ENCODE assay signal across 2 cellular contexts in the genomic region with DNA sequence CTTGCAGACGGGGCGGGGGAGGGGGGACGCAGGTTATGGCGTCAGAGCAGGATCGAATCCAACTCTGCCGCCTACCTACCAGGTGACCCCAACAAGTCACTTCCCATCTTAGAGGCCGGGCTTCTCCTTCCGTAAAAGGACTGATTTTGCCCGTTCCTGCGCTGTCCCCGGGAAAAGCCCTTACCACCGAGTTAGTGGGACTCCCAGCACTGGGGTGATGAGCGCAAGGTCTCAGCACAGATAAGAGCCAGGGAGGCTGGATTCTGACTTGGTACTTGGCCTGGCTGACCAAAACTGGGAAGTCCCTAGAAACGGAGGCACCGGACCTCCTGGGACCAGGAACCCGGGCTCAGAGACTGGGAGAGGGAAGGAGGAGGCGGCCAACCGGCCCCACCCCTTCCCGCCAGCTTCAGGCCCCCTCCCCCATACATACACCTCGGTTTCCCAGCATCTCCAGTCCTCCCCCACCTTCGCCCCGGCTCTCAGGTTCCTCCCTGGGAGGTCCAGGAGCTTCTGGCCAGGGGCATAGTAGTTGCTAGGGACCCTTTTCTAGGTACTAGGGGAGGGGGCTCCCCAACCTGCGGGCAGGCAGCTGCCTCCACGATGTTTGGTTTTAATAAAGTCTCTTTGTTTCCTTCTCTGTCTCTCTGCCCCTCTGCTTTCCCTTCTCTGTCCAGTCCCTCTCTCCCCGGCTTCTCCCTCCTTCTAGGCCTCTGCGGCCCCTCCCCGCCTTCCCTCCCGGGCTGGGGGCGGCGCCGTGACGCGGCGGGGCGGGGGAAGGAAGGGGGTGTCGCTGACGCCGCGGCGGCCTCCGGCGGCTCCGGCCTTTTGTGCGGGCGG.
TF ChIP-seq lines count a peak whose summit lies in the region.

A gene (plus strand): TSS at position 826 of the 840 bp plus-strand sequence. CDS start 156 bp downstream, outside the sequence.

TF ChIP-seq in HEK293, 187 proteins besides CTCF, POLR2A, EP300 and RAD21 (continues in another document):
- TF ChIP-seq, protein P1, sequence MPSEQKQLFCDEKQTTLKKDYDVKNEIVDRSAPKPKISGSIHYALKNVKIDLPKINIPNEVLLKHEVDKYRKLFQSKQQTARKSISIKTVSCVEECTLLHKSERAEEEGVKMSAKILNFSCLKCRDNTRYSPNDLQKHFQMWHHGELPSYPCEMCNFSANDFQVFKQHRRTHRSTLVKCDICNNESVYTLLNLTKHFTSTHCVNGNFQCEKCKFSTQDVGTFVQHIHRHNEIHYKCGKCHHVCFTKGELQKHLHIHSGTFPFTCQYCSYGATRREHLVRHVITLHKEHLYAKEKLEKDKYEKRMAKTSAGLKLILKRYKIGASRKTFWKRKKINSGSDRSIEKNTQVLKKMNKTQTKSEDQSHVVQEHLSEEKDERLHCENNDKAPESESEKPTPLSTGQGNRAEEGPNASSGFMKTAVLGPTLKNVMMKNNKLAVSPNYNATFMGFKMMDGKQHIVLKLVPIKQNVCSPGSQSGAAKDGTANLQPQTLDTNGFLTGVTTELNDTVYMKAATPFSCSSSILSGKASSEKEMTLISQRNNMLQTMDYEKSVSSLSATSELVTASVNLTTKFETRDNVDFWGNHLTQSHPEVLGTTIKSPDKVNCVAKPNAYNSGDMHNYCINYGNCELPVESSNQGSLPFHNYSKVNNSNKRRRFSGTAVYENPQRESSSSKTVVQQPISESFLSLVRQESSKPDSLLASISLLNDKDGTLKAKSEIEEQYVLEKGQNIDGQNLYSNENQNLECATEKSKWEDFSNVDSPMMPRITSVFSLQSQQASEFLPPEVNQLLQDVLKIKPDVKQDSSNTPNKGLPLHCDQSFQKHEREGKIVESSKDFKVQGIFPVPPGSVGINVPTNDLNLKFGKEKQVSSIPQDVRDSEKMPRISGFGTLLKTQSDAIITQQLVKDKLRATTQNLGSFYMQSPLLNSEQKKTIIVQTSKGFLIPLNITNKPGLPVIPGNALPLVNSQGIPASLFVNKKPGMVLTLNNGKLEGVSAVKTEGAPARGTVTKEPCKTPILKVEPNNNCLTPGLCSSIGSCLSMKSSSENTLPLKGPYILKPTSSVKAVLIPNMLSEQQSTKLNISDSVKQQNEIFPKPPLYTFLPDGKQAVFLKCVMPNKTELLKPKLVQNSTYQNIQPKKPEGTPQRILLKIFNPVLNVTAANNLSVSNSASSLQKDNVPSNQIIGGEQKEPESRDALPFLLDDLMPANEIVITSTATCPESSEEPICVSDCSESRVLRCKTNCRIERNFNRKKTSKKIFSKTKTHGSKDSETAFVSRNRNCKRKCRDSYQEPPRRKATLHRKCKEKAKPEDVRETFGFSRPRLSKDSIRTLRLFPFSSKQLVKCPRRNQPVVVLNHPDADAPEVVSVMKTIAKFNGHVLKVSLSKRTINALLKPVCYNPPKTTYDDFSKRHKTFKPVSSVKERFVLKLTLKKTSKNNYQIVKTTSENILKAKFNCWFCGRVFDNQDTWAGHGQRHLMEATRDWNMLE (tag by site-specific recombination; conservative IDR thresholded peaks at IDR 0.05; ENCODE audit: low read depth) = 0 out of 2 replicates have a peak, but pooled peaks have one; percentile 38
- TF ChIP-seq ZNF48 (tag by site-specific recombination; IDR thresholded peaks at IDR 0.05) = no peak
- peak; percentile 90 for TF ChIP-seq ZBTB20 (tag by site-specific recombination; IDR thresholded peaks at IDR 0.05)
- peak; percentile 60 for TF ChIP-seq YY1 (tag by site-specific recombination; IDR thresholded peaks at IDR 0.05)
- peak; percentile 78 for TF ChIP-seq ZNF629 (tag by site-specific recombination; IDR thresholded peaks at IDR 0.05)
- TF ChIP-seq, protein P2, sequence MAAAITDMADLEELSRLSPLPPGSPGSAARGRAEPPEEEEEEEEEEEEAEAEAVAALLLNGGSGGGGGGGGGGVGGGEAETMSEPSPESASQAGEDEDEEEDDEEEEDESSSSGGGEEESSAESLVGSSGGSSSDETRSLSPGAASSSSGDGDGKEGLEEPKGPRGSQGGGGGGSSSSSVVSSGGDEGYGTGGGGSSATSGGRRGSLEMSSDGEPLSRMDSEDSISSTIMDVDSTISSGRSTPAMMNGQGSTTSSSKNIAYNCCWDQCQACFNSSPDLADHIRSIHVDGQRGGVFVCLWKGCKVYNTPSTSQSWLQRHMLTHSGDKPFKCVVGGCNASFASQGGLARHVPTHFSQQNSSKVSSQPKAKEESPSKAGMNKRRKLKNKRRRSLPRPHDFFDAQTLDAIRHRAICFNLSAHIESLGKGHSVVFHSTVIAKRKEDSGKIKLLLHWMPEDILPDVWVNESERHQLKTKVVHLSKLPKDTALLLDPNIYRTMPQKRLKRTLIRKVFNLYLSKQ (tag by site-specific recombination; IDR thresholded peaks at IDR 0.05; ENCODE audit: borderline replicate concordance) = no peak
- TF ChIP-seq, protein P3, sequence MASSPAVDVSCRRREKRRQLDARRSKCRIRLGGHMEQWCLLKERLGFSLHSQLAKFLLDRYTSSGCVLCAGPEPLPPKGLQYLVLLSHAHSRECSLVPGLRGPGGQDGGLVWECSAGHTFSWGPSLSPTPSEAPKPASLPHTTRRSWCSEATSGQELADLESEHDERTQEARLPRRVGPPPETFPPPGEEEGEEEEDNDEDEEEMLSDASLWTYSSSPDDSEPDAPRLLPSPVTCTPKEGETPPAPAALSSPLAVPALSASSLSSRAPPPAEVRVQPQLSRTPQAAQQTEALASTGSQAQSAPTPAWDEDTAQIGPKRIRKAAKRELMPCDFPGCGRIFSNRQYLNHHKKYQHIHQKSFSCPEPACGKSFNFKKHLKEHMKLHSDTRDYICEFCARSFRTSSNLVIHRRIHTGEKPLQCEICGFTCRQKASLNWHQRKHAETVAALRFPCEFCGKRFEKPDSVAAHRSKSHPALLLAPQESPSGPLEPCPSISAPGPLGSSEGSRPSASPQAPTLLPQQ (tag by site-specific recombination; IDR thresholded peaks at IDR 0.05) = peak; percentile 91
- TF ChIP-seq, protein P4, sequence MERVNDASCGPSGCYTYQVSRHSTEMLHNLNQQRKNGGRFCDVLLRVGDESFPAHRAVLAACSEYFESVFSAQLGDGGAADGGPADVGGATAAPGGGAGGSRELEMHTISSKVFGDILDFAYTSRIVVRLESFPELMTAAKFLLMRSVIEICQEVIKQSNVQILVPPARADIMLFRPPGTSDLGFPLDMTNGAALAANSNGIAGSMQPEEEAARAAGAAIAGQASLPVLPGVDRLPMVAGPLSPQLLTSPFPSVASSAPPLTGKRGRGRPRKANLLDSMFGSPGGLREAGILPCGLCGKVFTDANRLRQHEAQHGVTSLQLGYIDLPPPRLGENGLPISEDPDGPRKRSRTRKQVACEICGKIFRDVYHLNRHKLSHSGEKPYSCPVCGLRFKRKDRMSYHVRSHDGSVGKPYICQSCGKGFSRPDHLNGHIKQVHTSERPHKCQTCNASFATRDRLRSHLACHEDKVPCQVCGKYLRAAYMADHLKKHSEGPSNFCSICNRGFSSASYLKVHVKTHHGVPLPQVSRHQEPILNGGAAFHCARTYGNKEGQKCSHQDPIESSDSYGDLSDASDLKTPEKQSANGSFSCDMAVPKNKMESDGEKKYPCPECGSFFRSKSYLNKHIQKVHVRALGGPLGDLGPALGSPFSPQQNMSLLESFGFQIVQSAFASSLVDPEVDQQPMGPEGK (tag by site-specific recombination; IDR thresholded peaks at IDR 0.05) = peak; percentile 93
- TF ChIP-seq ZBTB21 (tag by site-specific recombination; IDR thresholded peaks at IDR 0.05) = peak; percentile 89
- no peak for TF ChIP-seq ZNF660 (tag by site-specific recombination; IDR thresholded peaks at IDR 0.05)

TF ChIP-seq in GM12878, 131 proteins besides CTCF, POLR2A, EP300 and RAD21 (continued from another document and continues in another):
- TF ChIP-seq, protein P5, sequence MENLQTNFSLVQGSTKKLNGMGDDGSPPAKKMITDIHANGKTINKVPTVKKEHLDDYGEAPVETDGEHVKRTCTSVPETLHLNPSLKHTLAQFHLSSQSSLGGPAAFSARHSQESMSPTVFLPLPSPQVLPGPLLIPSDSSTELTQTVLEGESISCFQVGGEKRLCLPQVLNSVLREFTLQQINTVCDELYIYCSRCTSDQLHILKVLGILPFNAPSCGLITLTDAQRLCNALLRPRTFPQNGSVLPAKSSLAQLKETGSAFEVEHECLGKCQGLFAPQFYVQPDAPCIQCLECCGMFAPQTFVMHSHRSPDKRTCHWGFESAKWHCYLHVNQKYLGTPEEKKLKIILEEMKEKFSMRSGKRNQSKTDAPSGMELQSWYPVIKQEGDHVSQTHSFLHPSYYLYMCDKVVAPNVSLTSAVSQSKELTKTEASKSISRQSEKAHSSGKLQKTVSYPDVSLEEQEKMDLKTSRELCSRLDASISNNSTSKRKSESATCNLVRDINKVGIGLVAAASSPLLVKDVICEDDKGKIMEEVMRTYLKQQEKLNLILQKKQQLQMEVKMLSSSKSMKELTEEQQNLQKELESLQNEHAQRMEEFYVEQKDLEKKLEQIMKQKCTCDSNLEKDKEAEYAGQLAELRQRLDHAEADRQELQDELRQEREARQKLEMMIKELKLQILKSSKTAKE (IDR thresholded peaks at IDR 0.05; ENCODE audit: low read depth, poor library complexity, severe bottlenecking) = no peak
- no peak for TF ChIP-seq SRF (IDR thresholded peaks at IDR 0.05; ENCODE audit: low read depth in 2 of 2, low read length in 2 of 2)
- no peak for TF ChIP-seq TARDBP (IDR thresholded peaks at IDR 0.05; ENCODE audit: borderline replicate concordance)
- TF ChIP-seq, protein P6, sequence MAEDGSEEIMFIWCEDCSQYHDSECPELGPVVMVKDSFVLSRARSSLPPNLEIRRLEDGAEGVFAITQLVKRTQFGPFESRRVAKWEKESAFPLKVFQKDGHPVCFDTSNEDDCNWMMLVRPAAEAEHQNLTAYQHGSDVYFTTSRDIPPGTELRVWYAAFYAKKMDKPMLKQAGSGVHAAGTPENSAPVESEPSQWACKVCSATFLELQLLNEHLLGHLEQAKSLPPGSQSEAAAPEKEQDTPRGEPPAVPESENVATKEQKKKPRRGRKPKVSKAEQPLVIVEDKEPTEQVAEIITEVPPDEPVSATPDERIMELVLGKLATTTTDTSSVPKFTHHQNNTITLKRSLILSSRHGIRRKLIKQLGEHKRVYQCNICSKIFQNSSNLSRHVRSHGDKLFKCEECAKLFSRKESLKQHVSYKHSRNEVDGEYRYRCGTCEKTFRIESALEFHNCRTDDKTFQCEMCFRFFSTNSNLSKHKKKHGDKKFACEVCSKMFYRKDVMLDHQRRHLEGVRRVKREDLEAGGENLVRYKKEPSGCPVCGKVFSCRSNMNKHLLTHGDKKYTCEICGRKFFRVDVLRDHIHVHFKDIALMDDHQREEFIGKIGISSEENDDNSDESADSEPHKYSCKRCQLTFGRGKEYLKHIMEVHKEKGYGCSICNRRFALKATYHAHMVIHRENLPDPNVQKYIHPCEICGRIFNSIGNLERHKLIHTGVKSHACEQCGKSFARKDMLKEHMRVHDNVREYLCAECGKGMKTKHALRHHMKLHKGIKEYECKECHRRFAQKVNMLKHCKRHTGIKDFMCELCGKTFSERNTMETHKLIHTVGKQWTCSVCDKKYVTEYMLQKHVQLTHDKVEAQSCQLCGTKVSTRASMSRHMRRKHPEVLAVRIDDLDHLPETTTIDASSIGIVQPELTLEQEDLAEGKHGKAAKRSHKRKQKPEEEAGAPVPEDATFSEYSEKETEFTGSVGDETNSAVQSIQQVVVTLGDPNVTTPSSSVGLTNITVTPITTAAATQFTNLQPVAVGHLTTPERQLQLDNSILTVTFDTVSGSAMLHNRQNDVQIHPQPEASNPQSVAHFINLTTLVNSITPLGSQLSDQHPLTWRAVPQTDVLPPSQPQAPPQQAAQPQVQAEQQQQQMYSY (CRISPR knock-in tag; IDR thresholded peaks at IDR 0.05) = 0 out of 2 replicates have a peak, but pooled peaks have one; percentile 45
- no peak for TF ChIP-seq SIX5 (IDR thresholded peaks at IDR 0.05; ENCODE audit: low read depth, low read length, severe bottlenecking)
- TF ChIP-seq SP1 (IDR thresholded peaks at IDR 0.05; ENCODE audit: low read depth, low read length) = peak; percentile 35
- TF ChIP-seq MXI1 (IDR thresholded peaks at IDR 0.05; ENCODE audit: low read depth, low read length) = 0 out of 2 replicates have a peak, but pooled peaks have one; percentile 12
- TF ChIP-seq, protein P7, sequence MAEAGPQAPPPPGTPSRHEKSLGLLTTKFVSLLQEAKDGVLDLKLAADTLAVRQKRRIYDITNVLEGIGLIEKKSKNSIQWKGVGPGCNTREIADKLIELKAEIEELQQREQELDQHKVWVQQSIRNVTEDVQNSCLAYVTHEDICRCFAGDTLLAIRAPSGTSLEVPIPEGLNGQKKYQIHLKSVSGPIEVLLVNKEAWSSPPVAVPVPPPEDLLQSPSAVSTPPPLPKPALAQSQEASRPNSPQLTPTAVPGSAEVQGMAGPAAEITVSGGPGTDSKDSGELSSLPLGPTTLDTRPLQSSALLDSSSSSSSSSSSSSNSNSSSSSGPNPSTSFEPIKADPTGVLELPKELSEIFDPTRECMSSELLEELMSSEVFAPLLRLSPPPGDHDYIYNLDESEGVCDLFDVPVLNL (IDR thresholded peaks at IDR 0.05; ENCODE audit: low read depth, low read length) = no peak
- peak; percentile 81 for TF ChIP-seq CREB1 (IDR thresholded peaks at IDR 0.05; ENCODE audit: low read depth)
- no peak for TF ChIP-seq ZNF217 (IDR thresholded peaks at IDR 0.05)
- no peak; the same call in 1 of the 2 replicates for TF ChIP-seq SPI1 (IDR thresholded peaks at IDR 0.05; ENCODE audit: borderline replicate concordance, insufficient read depth, low read depth, low read length)
- TF ChIP-seq, protein P8, sequence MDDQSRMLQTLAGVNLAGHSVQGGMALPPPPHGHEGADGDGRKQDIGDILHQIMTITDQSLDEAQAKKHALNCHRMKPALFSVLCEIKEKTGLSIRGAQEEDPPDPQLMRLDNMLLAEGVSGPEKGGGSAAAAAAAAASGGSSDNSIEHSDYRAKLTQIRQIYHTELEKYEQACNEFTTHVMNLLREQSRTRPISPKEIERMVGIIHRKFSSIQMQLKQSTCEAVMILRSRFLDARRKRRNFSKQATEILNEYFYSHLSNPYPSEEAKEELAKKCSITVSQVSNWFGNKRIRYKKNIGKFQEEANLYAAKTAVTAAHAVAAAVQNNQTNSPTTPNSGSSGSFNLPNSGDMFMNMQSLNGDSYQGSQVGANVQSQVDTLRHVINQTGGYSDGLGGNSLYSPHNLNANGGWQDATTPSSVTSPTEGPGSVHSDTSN (IDR thresholded peaks at IDR 0.05; ENCODE audit: insufficient replicate concordance, low read depth, low read length) = no peak
- no peak for TF ChIP-seq YBX1 (IDR thresholded peaks at IDR 0.05)
- no peak for TF ChIP-seq ZNF207 (IDR thresholded peaks at IDR 0.05; ENCODE audit: borderline replicate concordance)
- TF ChIP-seq MEF2A (IDR thresholded peaks at IDR 0.05; ENCODE audit: insufficient read depth, low read depth, low read length) = no peak
- TF ChIP-seq, protein P9, sequence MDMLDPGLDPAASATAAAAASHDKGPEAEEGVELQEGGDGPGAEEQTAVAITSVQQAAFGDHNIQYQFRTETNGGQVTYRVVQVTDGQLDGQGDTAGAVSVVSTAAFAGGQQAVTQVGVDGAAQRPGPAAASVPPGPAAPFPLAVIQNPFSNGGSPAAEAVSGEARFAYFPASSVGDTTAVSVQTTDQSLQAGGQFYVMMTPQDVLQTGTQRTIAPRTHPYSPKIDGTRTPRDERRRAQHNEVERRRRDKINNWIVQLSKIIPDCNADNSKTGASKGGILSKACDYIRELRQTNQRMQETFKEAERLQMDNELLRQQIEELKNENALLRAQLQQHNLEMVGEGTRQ (IDR thresholded peaks at IDR 0.05; ENCODE audit: borderline replicate concordance, low read depth, low read length) = no peak; the same call in 1 of the 2 replicates
- no peak for TF ChIP-seq TCF3 (IDR thresholded peaks at IDR 0.05; ENCODE audit: borderline replicate concordance, insufficient read depth, low read depth, low read length)
- TF ChIP-seq NR2C2 (IDR thresholded peaks at IDR 0.05; ENCODE audit: borderline replicate concordance, control insufficient read depth, insufficient read length, low read depth) = no peak
